Comparison of ENCODE assay signal across 17 cellular contexts in genomic region chr1:213381572-213382084, GRCh38.
DNase-seq lines count a peak whose midpoint lies in the region; ATAC-seq and TF ChIP-seq lines count a peak whose summit lies in the region.
"Had no signal": no experiment of that assay in that cellular context is flagged by ENCODE, and none has a peak within 500 bp of the region (broad histone marks: within the 10 kb centered on the region; RNA-seq: fewer than 3 reads in every experiment).

No MANE protein-coding gene starts in this region.

- peak overlapping the region; percentile 7 for H3K4me2 ChIP-seq in GM23248 (ENCODE audit: unreplicated experiment)

- no peaks in the 10 kb centered on the region for H4K20me1 ChIP-seq in GM23248 (ENCODE audit: insufficient read depth)

- H3K27me3 Mint-ChIP-seq in progenitor cell of endocrine pancreas = no peaks in the 10 kb centered on the region

- in situ Hi-C loops in GM23248 (cut with MboI) = no loop called here

- peaks cover 32% of the 10 kb centered on the region for H3K4me1 Mint-ChIP-seq in progenitor cell of endocrine pancreas (ENCODE audit: low read depth)

- H3K36me3 Mint-ChIP-seq in progenitor cell of endocrine pancreas (ENCODE audit: insufficient read depth) = no peaks in the 10 kb centered on the region
- H3K36me3 Mint-ChIP-seq: CD8-positive, alpha-beta T cell had no signal

- DNase-seq in GM23248 (peak; percentile 19), NCI-H2081 (lab: John Stamatoyannopoulos, UW) (peak; percentile 68 to 91), choroid plexus epithelial cell (ENCODE audit: low read depth) (peak; percentile 14), progenitor cell of endocrine pancreas (ENCODE audit: low spot score, unreplicated experiment) (no peak), globus pallidus (ENCODE audit: low spot score) (no peak)
- DNase-seq: activated CD4-positive, alpha-beta T cell treated with anti-CD3 and anti-CD28 coated beads, Interleukin-2, amount 50 U/mL, for 4 hours; activated gamma-delta T cell treated with Interleukin-2 at 50 U/mL for 16 hours; CD8-positive, alpha-beta T cell; cerebellar nuclear complex; HCEC 1CT; islet precursor cell; nephron progenitor cell; stimulated activated naive CD4-positive, alpha-beta T cell treated with Interleukin-2 at 50 U/mL for 16 hours had no signal

- ATAC-seq in HG02678 (IDR thresholded peaks at IDR 0.05; ENCODE audit: unreplicated experiment) (no peak), HG03095 (IDR thresholded peaks at IDR 0.05; ENCODE audit: unreplicated experiment) (no peak), HG03432 (IDR thresholded peaks at IDR 0.05; ENCODE audit: unreplicated experiment) (no peak)
- ATAC-seq: CD8-positive, alpha-beta T cell; K562 had no signal

- peaks cover 3% of the 10 kb centered on the region for H3K9me3 Mint-ChIP-seq in progenitor cell of endocrine pancreas (ENCODE audit: low read depth)

- no peaks in the 10 kb centered on the region for H3K79me2 ChIP-seq in GM23248 (ENCODE audit: insufficient read depth)

- no peaks in the 10 kb centered on the region for H3F3A ChIP-seq in GM23248 (ENCODE audit: insufficient read depth)

- H3K27ac Mint-ChIP-seq in progenitor cell of endocrine pancreas = peak overlapping the region; percentile 30
- H3K27ac Mint-ChIP-seq: CD8-positive, alpha-beta T cell had no signal

- H3K4me3 Mint-ChIP-seq in progenitor cell of endocrine pancreas (ENCODE audit: low read depth) = no peak overlapping the region
- H3K4me3 Mint-ChIP-seq: CD8-positive, alpha-beta T cell; nephron progenitor cell had no signal

- H3K9ac ChIP-seq in GM23248 = no peak overlapping the region

- no peaks in the 10 kb centered on the region for H3K36me3 ChIP-seq in GM23248 (ENCODE audit: low read depth)

- TF ChIP-seq CTCF in choroid plexus epithelial cell (conservative IDR thresholded peaks at IDR 0.05; ENCODE audit: low read depth, low read length) (no peak), progenitor cell of endocrine pancreas (IDR thresholded peaks at IDR 0.05; ENCODE audit: unreplicated experiment) (no peak)

- H3K27me3 ChIP-seq in GM23248 (replicated peaks; ENCODE audit: insufficient read depth) = no peaks in the 10 kb centered on the region

- 4 to 5% methylated on average over 17 of the region's 17 CpGs for WGBS in GM23248 (ENCODE audit: low coverage in 1 of 2, low lambda C conversion rate in 2 of 2, missing lambda C conversion rate in 2 of 2), 2 experiments

- no peaks in the 10 kb centered on the region for H3K9me2 ChIP-seq in GM23248 (ENCODE audit: insufficient read depth)

- no peaks in the 10 kb centered on the region for H3K9me3 ChIP-seq in GM23248 (ENCODE audit: low read depth)

- H3K4me3 ChIP-seq in GM23248 = no peak overlapping the region
- H3K4me3 ChIP-seq in choroid plexus epithelial cell (ENCODE audit: low read depth, low read length) = no peak overlapping the region
- H3K4me3 ChIP-seq: K562 had no signal

- H3K27ac ChIP-seq in GM23248 = no peak overlapping the region

- H2AFZ ChIP-seq in GM23248 = no peak overlapping the region

- no peaks in the 10 kb centered on the region for H3K4me1 ChIP-seq in GM23248 (ENCODE audit: insufficient read depth)

Comparison
In these comparisons a context has a peak if more than half of its experiments do, and no peak if none do; other contexts are left out.
1. DNase-seq: peak in GM23248 (single experiment), NCI-H2081 (2 of 2) and choroid plexus epithelial cell (single experiment); none in progenitor cell of endocrine pancreas (single experiment) and globus pallidus (single experiment).